Comparison of ENCODE assay signal across 10 cellular contexts in genomic region chr3:193563999-193564398, GRCh38. TPM values are rescaled to one million over a fixed set of nuclear protein-coding genes. Genes with fewer than 3 reads are reported as not detected.
DNase-seq lines count a peak whose midpoint lies in the region; ATAC-seq, FAIRE-seq and TF ChIP-seq lines count a peak whose summit lies in the region.
"Had no signal": no experiment of that assay in that cellular context is flagged by ENCODE, and none has a peak within 500 bp of the region (broad histone marks: within the 10 kb centered on the region; RNA-seq: fewer than 3 reads in every experiment).

No MANE protein-coding gene starts in this region.

- no peaks in the 10 kb centered on the region for H3K79me2 ChIP-seq in KMS-11 (ENCODE audit: insufficient read depth, low read depth)
- no peaks in the 10 kb centered on the region for H3K79me2 ChIP-seq in K562 (ENCODE audit: control insufficient read depth, insufficient read depth, low read length)

- ATAC-seq in K562: no peak
- ATAC-seq in right lobe of liver: peak; percentile 56 to 95 (median 90)
- no peak for ATAC-seq in HG02885 (IDR thresholded peaks at IDR 0.05; ENCODE audit: poor library complexity, unreplicated experiment)
- ATAC-seq in HG03520 (IDR thresholded peaks at IDR 0.05; ENCODE audit: unreplicated experiment): no peak

- TF ChIP-seq RAD21 in K562 (CRISPR knock-in tag; conservative IDR thresholded peaks at IDR 0.05 in 1 of 2, IDR thresholded peaks at IDR 0.05 in 1 of 2): no peak

- BruUV-seq in K562 (replicated peaks; lab: Mats Ljungman, UMichigan): no TSS peak

- CTCF ChIA-PET in K562 (lab: Yijun Ruan, JAX; ENCODE audit: low intra/inter-chr PET ratio): no interaction called here

- no peak overlapping the region for H3K9ac ChIP-seq in KMS-11
- no peak overlapping the region for H3K9ac ChIP-seq in K562 (ENCODE audit: insufficient read depth in 1 of 2, low read depth in 2 of 2, low read length in 2 of 2)

- no peak overlapping the region for H3K4me2 ChIP-seq in KMS-11
- H3K4me2 ChIP-seq in K562 (ENCODE audit: insufficient read depth, low read length): no peak overlapping the region

- DNase-seq in DMS 273 (lab: John Stamatoyannopoulos, UW; ENCODE audit: unreplicated experiment) (peak; percentile 61), DMS 273 treated with DMSO at 0.1 percent for 48 hours (lab: John Stamatoyannopoulos, UW) (no peak), K562 (ENCODE audit: extremely low read depth in 1 of 4, low spot score in 3 of 4) (no peak), right lobe of liver (peak; percentile 48 to 60 (median 54))
- DNase-seq in stimulated activated CD4-positive, alpha-beta T cell treated with anti-CD3 and anti-CD28 coated beads, Interleukin-12 subunit alpha, Interleukin-12 subunit beta, amount 100 ng/mL, for 4 hours: no peak

- no peaks in the 10 kb centered on the region for H4K20me1 ChIP-seq in KMS-11 (ENCODE audit: insufficient read depth)
- H4K20me1 ChIP-seq in K562 (replicated peaks; ENCODE audit: control insufficient read depth, insufficient read depth, low read length): no peaks in the 10 kb centered on the region

- H3K27me3 ChIP-seq in KMS-11 (ENCODE audit: insufficient read depth, low read depth): no peaks in the 10 kb centered on the region
- peaks cover 0 to 12% of the 10 kb centered on the region in 2 experiments; a peak in 2 of 5 replicates for H3K27me3 ChIP-seq in K562 (ENCODE audit: control insufficient read depth in 2 of 2, insufficient read depth in 2 of 2, low read length in 2 of 2)
- no peaks in the 10 kb centered on the region for H3K27me3 ChIP-seq in right lobe of liver

- no peak for FAIRE-seq in K562 (lab: Jason Lieb, UNC)
- FAIRE-seq: A204.1 had no signal

- 0% methylated on average over 1 of the region's 1 CpG for WGBS in K562 (ENCODE audit: insufficient coverage, low coverage, missing lambda C conversion rate)
- 71% methylated on average over 1 of the region's 1 CpG for WGBS in right lobe of liver (ENCODE audit: insufficient coverage, low coverage, low lambda C conversion rate, missing lambda C conversion rate)

- H3K36me3 ChIP-seq in KMS-11 (ENCODE audit: insufficient read depth) (no peaks in the 10 kb centered on the region), K562 (ENCODE audit: control insufficient read depth, insufficient read depth, low read length) (no peaks in the 10 kb centered on the region), right lobe of liver (no peaks in the 10 kb centered on the region)
- H3K36me3 ChIP-seq: HAP-1 had no signal

- intact Hi-C loops in K562 (cut with micrococcal nuclease): no loop called here
- intact Hi-C loops in right lobe of liver (cut with DNase I): no loop called here

- H3K9me3 ChIP-seq in K562 (replicated peaks; ENCODE audit: control insufficient read depth, insufficient read depth, low read depth, low read length) (no peaks in the 10 kb centered on the region), right lobe of liver (no peaks in the 10 kb centered on the region)
- H3K9me3 ChIP-seq: HAP-1 had no signal

- no peak overlapping the region for H3K4me3 ChIP-seq in KMS-11 (IDR thresholded peaks at IDR 0.05; ENCODE audit: insufficient read depth, low read depth, low read length)
- no peak overlapping the region for H3K4me3 ChIP-seq in K562
- H3K4me3 ChIP-seq in right lobe of liver: no peak overlapping the region
- H3K4me3 ChIP-seq: HAP-1 had no signal

- POLR2A ChIA-PET in K562 (lab: Yijun Ruan, JAX): interaction anchor here (1.0 kb wide), 1 partner anchor 30 kb away, joined by 3 read pairs; no protein-coding TSS in a partner anchor

- H3K27ac ChIP-seq in KMS-11: no peak overlapping the region
- no peak overlapping the region for H3K27ac ChIP-seq in K562 (ENCODE audit: extremely low read depth, low read depth, low read length)
- no peak overlapping the region for H3K27ac ChIP-seq in right lobe of liver

- no peaks in the 10 kb centered on the region for H3K4me1 ChIP-seq in KMS-11 (ENCODE audit: low read depth, poor library complexity, severe bottlenecking)
- H3K4me1 ChIP-seq in K562 (replicated peaks in 1 of 2; ENCODE audit: control insufficient read depth in 2 of 2, insufficient read depth in 2 of 2, low read length in 2 of 2): no peaks in the 10 kb centered on the region
- peaks cover 0 to 6% (median 0%) of the 10 kb centered on the region in 4 donors for H3K4me1 ChIP-seq in right lobe of liver
- H3K4me1 ChIP-seq: HAP-1 had no signal

- H2AFZ ChIP-seq in KMS-11 (ENCODE audit: low read depth) (no peak overlapping the region), K562 (ENCODE audit: low read depth, low read length) (no peak overlapping the region)

- no peak for TF ChIP-seq EP300 in K562 (IDR thresholded peaks at IDR 0.05; ENCODE audit: low read length)

- TF ChIP-seq CTCF in KMS-11 (conservative IDR thresholded peaks at IDR 0.05; ENCODE audit: low read depth, low read length) (0 out of 2 replicates have a peak, but pooled peaks have one; percentile 20), K562 (IDR thresholded peaks at IDR 0.05 in 2 of 3, conservative IDR thresholded peaks at IDR 0.05 in 1 of 3; ENCODE audit: insufficient read depth in 2 of 3, low read depth in 1 of 3, low read length in 3 of 3) (peak in 2 of 3 experiments; percentile 6 to 17; a peak in 1 of 6 replicates), right lobe of liver (IDR thresholded peaks at IDR 0.05) (peak; percentile 28 to 55 (median 43))

- in situ Hi-C loops in K562 (cut with MboI): loop anchor here (10.0 to 25.0 kb wide), 2 partner anchors 749 to 1002 kb away; no protein-coding TSS in a partner anchor

- H3K9me1 ChIP-seq in K562 (ENCODE audit: control insufficient read depth, insufficient read depth, low read length): no peaks in the 10 kb centered on the region

- TF ChIP-seq POLR2A in K562 (conservative IDR thresholded peaks at IDR 0.05) (no peak), right lobe of liver (IDR thresholded peaks at IDR 0.05) (no peak)

TF ChIP-seq in K562, 482 proteins besides CTCF, POLR2A, EP300 and RAD21 (continues in another document):
- TF ChIP-seq NFATC3 (IDR thresholded peaks at IDR 0.05): no peak
- TF ChIP-seq TBL1XR1 (IDR thresholded peaks at IDR 0.05; ENCODE audit: low read length in 2 of 2): no peak
- no peak for TF ChIP-seq IRF9 (tag; IDR thresholded peaks at IDR 0.05)
- no peak for TF ChIP-seq ERF (CRISPR knock-in tag; IDR thresholded peaks at IDR 0.05)

RNA-seq across cellular contexts. Expression of gene ATP13A4, which starts 9.3 kb away (rescaled TPM):
- total RNA-seq in K562 (2011; cell fraction: chromatin; rRNA removed; ENCODE audit: low replicate concordance): 0.72 TPM in 1 of 2 replicates, not detected in the other
- total RNA-seq in K562 (2011; cell fraction: nucleolus; rRNA removed): not detected in 2 replicates
- not detected in 2 replicates for total RNA-seq in K562 (2011; cell fraction: nucleoplasm; rRNA removed)
- not detected in 2 replicates for total RNA-seq in K562 (2014; rRNA removed)
- not detected in 2 replicates for total RNA-seq in K562 (2014; rRNA removed; fragmentation: Illumina TruSeq; extraction: Trizol)
- total RNA-seq in K562 (2015; rRNA removed; fragmentation: Illumina TruSeq; extraction: Trizol): 0.14 and 0.23 TPM in 2 replicates
- 0.07 and 0.20 TPM in 2 replicates for total RNA-seq in K562 (2021)
- 0.03 and 0.09 TPM in 2 replicates for polyA plus RNA-seq in K562 (2011; rRNA removed)
- polyA plus RNA-seq in K562 (2011; cell fraction: cytosol; rRNA removed): 0.15 TPM in 1 of 2 replicates, not detected in the other
- polyA plus RNA-seq in K562 (2011; cell fraction: nucleus; rRNA removed): 0.18 and 0.23 TPM in 2 replicates
- 0.11 TPM in 1 of 2 replicates, not detected in the other for polyA plus RNA-seq in K562 (2012)
- polyA plus RNA-seq in K562 (2014; fragmentation: Illumina TruSeq; extraction: Trizol): not detected in 2 replicates
- polyA plus RNA-seq in K562 (2014; fragmentation: Nextera tagmentation; extraction: Ambion mirVana): not detected
- polyA plus RNA-seq in K562 (2014; rRNA removed): not detected in 2 replicates
- polyA minus RNA-seq in K562 (2011; rRNA and poly(A)+ RNA removed): not detected in 2 replicates
- not detected in 2 replicates for polyA minus RNA-seq in K562 (2011; cell fraction: cytosol; rRNA and poly(A)+ RNA removed)
- polyA minus RNA-seq in K562 (2011; cell fraction: nucleus; rRNA and poly(A)+ RNA removed): 0.33 TPM in 1 of 2 replicates, not detected in the other
- total RNA-seq in right lobe of liver: 1 to 10 TPM in 2 of 6 experiments, under 1 TPM in 4; 0.06 to 1.3 (median 0.61) TPM

RNA-seq across cellular contexts. Expression of gene OPA1, which starts 29.0 kb away (rescaled TPM):
- 56.4 and 233 TPM in 2 replicates for total RNA-seq in K562 (2011; cell fraction: chromatin; rRNA removed; ENCODE audit: low replicate concordance)
- total RNA-seq in K562 (2011; cell fraction: nucleolus; rRNA removed): 23.2 and 36.5 TPM in 2 replicates
- total RNA-seq in K562 (2011; cell fraction: nucleoplasm; rRNA removed): 41.7 and 99.9 TPM in 2 replicates
- 82.5 and 115 TPM in 2 replicates for total RNA-seq in K562 (2014; rRNA removed)
- total RNA-seq in K562 (2014; rRNA removed; fragmentation: Illumina TruSeq; extraction: Trizol): 125 and 154 TPM in 2 replicates
- total RNA-seq in K562 (2015; rRNA removed; fragmentation: Illumina TruSeq; extraction: Trizol): 124 and 127 TPM in 2 replicates
- total RNA-seq in K562 (2021): 84.0 and 94.7 TPM in 2 replicates
- 57.6 and 74.7 TPM in 2 replicates for polyA plus RNA-seq in K562 (2011; rRNA removed)
- 10.5 and 18.5 TPM in 2 replicates for polyA plus RNA-seq in K562 (2011; cell fraction: cytosol; rRNA removed)
- polyA plus RNA-seq in K562 (2011; cell fraction: nucleus; rRNA removed): 40.5 and 65.5 TPM in 2 replicates
- 41.0 and 42.7 TPM in 2 replicates for polyA plus RNA-seq in K562 (2012)
- 77.8 and 109 TPM in 2 replicates for polyA plus RNA-seq in K562 (2014; fragmentation: Illumina TruSeq; extraction: Trizol)
- 10 to 100 TPM; 19.7 to 30.8 TPM for polyA plus RNA-seq in K562 (2014; fragmentation: Nextera tagmentation; extraction: Ambion mirVana)
- polyA plus RNA-seq in K562 (2014; rRNA removed): 65.8 and 70.4 TPM in 2 replicates
- 223 and 233 TPM in 2 replicates for polyA minus RNA-seq in K562 (2011; rRNA and poly(A)+ RNA removed)
- 48.7 and 78.7 TPM in 2 replicates for polyA minus RNA-seq in K562 (2011; cell fraction: cytosol; rRNA and poly(A)+ RNA removed)
- 70.0 and 122 TPM in 2 replicates for polyA minus RNA-seq in K562 (2011; cell fraction: nucleus; rRNA and poly(A)+ RNA removed)
- 10 to 100 TPM; 29.2 to 45.5 (median 31.6) TPM for total RNA-seq in right lobe of liver

Comparison
In these comparisons a context has a peak if more than half of its experiments do, and no peak if none do; other contexts are left out.
1. DNase-seq: peak in DMS 273 (single experiment) and right lobe of liver (3 of 3); none in DMS 273 treated with DMSO at 0.1 percent for 48 hours (single experiment), K562 (0 of 4) and stimulated activated CD4-positive, alpha-beta T cell treated with anti-CD3 and anti-CD28 coated beads, Interleukin-12 subunit alpha, Interleukin-12 subunit beta, amount 100 ng/mL, for 4 hours (single experiment).
2. ATAC-seq: peak in right lobe of liver (4 of 4); none in K562 (single experiment), HG02885 (single experiment) and HG03520 (single experiment).
3. Peak in every context shown above with its lines, with median percentiles within 50 percentile points of each other: CTCF ChIP-seq.